Comparison of ENCODE assay signal across 1 cellular context in genomic region chr20:50600281-50600895, GRCh38.
TF ChIP-seq lines count a peak whose summit lies in the region.

No MANE protein-coding gene starts in this region.

TF ChIP-seq in HepG2, 621 proteins besides CTCF, POLR2A, EP300 and RAD21 (continued from another document):
- TF ChIP-seq KIAA2018 (CRISPR knock-in tag; IDR thresholded peaks at IDR 0.05; ENCODE audit: borderline replicate concordance) (no peak), ZNF121 (CRISPR knock-in tag; IDR thresholded peaks at IDR 0.05) (peak; percentile 76), ZNF770 (CRISPR knock-in tag; IDR thresholded peaks at IDR 0.05) (peak; percentile 91)
